In the genomic region with DNA sequence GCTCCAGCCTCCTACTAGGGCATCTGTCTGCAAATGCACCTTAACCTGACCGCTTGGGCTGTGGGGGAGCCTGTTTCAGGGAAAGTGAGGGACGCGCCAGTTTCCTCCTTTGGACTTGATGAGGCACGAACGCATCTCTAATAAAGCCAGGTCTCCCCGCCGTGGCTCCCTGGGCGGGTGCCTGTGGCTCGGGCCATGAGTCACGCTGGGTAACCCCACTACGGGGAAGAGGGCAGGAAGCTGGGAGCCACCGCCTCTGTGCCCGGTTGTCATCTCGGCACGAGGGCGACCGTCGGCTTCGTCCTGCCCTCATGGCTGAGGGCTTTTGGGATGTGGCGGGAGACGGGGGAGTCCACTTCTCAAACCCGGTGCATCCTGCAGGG, we compare ENCODE assay signal across 9 cellular contexts. TPM values are rescaled to one million over a fixed set of nuclear protein-coding genes. Genes with fewer than 3 reads are reported as not detected.
A peak's percentile ranks its signal among the peaks of the same experiment; 100 is the strongest.
DNase-seq lines count a peak whose midpoint lies in the region.
"Had no signal": no experiment of that assay in that cellular context is flagged by ENCODE, and none has a peak within 500 bp of the region (broad histone marks: within the 10 kb centered on the region; RNA-seq: fewer than 3 reads in every experiment).

No MANE protein-coding gene starts in this region.

- peaks cover 93% of the 10 kb centered on the region for H3K4me1 ChIP-seq in CD4-positive, alpha-beta memory T cell (ENCODE audit: insufficient read depth, low read length)

- DNase-seq in CD4-positive, alpha-beta memory T cell, result peak; percentile 48 to 85 (median 58)
- peak; percentile 57 to 74 for DNase-seq in activated CD4-positive, alpha-beta T cell treated with anti-CD3 and anti-CD28 coated beads for 24 hours (ENCODE audit: low read depth in 2 of 2)
- DNase-seq in dermis blood vessel endothelial cell (peak; percentile 50), NCI-H510A treated with DMSO at 0.1 percent for 48 hours (lab: John Stamatoyannopoulos, UW) (no peak), foreskin melanocyte (no peak), islet precursor cell (no peak), middle frontal gyrus (ENCODE audit: extremely low spot score, low spot score) (no peak)
- peak; percentile 64 to 78 (median 76) for DNase-seq in stimulated activated CD4-positive, alpha-beta T cell treated with anti-CD3 and anti-CD28 coated beads, Interleukin-12 subunit alpha, Interleukin-12 subunit beta, amount 100 ng/mL, for 48 hours (ENCODE audit: low read depth in 2 of 3, low spot score in 1 of 3)

- H3K4me3 Mint-ChIP-seq in CD4-positive, alpha-beta memory T cell, result peak overlapping the region; percentile 74 to 90 (median 78)

- H3K4me3 ChIP-seq in CD4-positive, alpha-beta memory T cell (ENCODE audit: low read length in 2 of 2), result peak overlapping the region; percentile 8 to 54

- H3K9me3 Mint-ChIP-seq in CD4-positive, alpha-beta memory T cell, result no peaks in the 10 kb centered on the region

- no peaks in the 10 kb centered on the region for H3K36me3 ChIP-seq in CD4-positive, alpha-beta memory T cell (ENCODE audit: insufficient read depth, low read length)

- peaks cover 20 to 64% (median 41%) of the 10 kb centered on the region in 4 donors for H3K4me1 Mint-ChIP-seq in CD4-positive, alpha-beta memory T cell

- H3K27me3 ChIP-seq in CD4-positive, alpha-beta memory T cell (ENCODE audit: insufficient read depth, low read length), result no peaks in the 10 kb centered on the region

- no peaks in the 10 kb centered on the region for H3K9me3 ChIP-seq in CD4-positive, alpha-beta memory T cell (ENCODE audit: control insufficient read depth in 1 of 2, low read length in 2 of 2)

- H3K36me3 Mint-ChIP-seq in CD4-positive, alpha-beta memory T cell, result peaks cover 0 to 5% of the 10 kb centered on the region in 2 donors

- H3K27ac ChIP-seq in CD4-positive, alpha-beta memory T cell (ENCODE audit: low read depth, low read length), result peak overlapping the region; percentile 66
- H3K27ac ChIP-seq: C4-2B had no signal

- intact Hi-C loops in CD4-positive, alpha-beta memory T cell (cut with micrococcal nuclease), result loop anchor here (2.0 kb wide), 1 partner anchor 13 kb away; a partner anchor contains a TSS

- no peaks in the 10 kb centered on the region for H3K27me3 Mint-ChIP-seq in CD4-positive, alpha-beta memory T cell

- CTCF ChIA-PET in CD4-positive, alpha-beta memory T cell (lab: Charles Lee; ENCODE audit: partially characterized antibody), result interaction anchor here (1.5 to 2.7 kb wide), 3 partner anchors 46 to 98 kb away, joined by 4 to 15 read pairs (median 9); no protein-coding TSS in a partner anchor

- peak overlapping the region; percentile 81 to 93 (median 90) for H3K27ac Mint-ChIP-seq in CD4-positive, alpha-beta memory T cell

- POLR2A ChIA-PET in CD4-positive, alpha-beta memory T cell (lab: Charles Lee; ENCODE audit: partially characterized antibody), result interaction anchor here (0.8 to 2.3 kb wide), 6 partner anchors 8 to 655 kb away, joined by 3 to 27 read pairs (median 6); a partner anchor contains a TSS

RNA-seq across cellular contexts. Expression of a gene that starts 12.1 kb away (rescaled TPM):
- total RNA-seq in CD4-positive, alpha-beta memory T cell, result 10 to 100 TPM; 43.0 to 45.4 TPM
- 1 to 10 TPM in 1 of 2 donors, not detected in 1; 6.0 TPM for polyA plus RNA-seq in CD4-positive, alpha-beta memory T cell
- total RNA-seq in dermis blood vessel endothelial cell, result 157 and 319 TPM in 2 replicates

RNA-seq across cellular contexts. Expression of a gene that starts 50.9 kb away (rescaled TPM):
- total RNA-seq in CD4-positive, alpha-beta memory T cell, result 10 to 100 TPM; 82.9 to 87.7 TPM
- polyA plus RNA-seq in CD4-positive, alpha-beta memory T cell, result 10 to 100 TPM in 1 of 2 donors, 1 to 10 TPM in 1; 6.6 to 39.3 TPM
- 20.8 and 43.8 TPM in 2 replicates for total RNA-seq in dermis blood vessel endothelial cell

Comparison
In these comparisons a context has a peak if more than half of its experiments do, and no peak if none do; other contexts are left out.
1. DNase-seq: peak in CD4-positive, alpha-beta memory T cell (5 of 5), activated CD4-positive, alpha-beta T cell treated with anti-CD3 and anti-CD28 coated beads for 24 hours (2 of 2), dermis blood vessel endothelial cell (single experiment) and stimulated activated CD4-positive, alpha-beta T cell treated with anti-CD3 and anti-CD28 coated beads, Interleukin-12 subunit alpha, Interleukin-12 subunit beta, amount 100 ng/mL, for 48 hours (3 of 3); none in NCI-H510A treated with DMSO at 0.1 percent for 48 hours (single experiment), foreskin melanocyte (single experiment), islet precursor cell (single experiment) and middle frontal gyrus (single experiment).